Comparison of ENCODE assay signal across 1 cellular context in the genomic region with DNA sequence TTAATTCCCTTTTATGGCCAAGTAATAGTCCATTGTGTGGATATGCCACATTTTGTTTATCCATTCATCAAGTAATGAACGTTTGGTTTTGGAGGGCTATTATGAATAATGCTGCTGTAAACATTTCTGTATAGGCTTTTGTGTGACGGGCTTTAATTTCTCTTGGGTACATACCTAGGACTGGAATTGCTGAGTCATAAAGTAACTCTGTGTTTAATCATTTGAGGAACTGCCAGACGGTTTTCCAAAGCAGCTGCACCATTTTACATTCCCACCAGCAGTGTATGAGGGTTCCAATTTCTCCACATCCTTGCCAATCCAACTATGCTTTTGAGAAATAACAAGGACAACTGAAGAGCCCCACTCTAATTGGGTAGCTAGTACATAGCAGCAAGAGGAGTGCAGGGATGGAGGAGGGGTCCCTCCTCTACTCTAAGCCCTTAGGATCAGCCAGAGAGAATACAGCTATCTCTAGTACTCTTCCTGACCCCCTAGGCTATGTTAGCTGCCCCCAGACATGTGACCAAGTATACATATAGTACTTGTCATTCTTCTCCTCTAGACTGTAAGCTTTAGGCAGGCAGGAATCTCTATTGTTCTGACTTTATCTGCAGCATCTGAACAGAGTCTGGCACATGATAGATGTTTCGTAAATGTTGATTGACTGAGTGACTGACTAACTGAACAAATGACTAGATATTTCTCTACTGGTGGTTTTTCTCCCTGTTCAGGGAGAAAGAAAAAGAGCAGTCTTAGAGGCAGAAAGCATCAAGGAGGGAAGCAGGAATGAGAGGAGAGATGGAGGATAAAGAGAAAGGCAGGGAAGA.
TF ChIP-seq lines count a peak whose summit lies in the region.

No MANE protein-coding gene starts in this region.

TF ChIP-seq in IMR-90, 13 proteins besides CTCF, POLR2A, EP300 and RAD21 (continued from another document):
- TF ChIP-seq ELK1 (IDR thresholded peaks at IDR 0.05; ENCODE audit: borderline replicate concordance, low read depth, low read length), result no peak
